ENCODE assay signal across 8 cellular contexts in genomic region chr2:221969087-221969829, GRCh38.
DNase-seq lines count a peak whose midpoint lies in the region; ATAC-seq and TF ChIP-seq lines count a peak whose summit lies in the region.

No MANE protein-coding gene starts in this region.

- no peaks in the 10 kb centered on the region for H3K27me3 ChIP-seq in breast epithelium
- no peaks in the 10 kb centered on the region for H3K27me3 ChIP-seq in right lobe of liver

- H3K4me1 ChIP-seq in breast epithelium (no peaks in the 10 kb centered on the region), right lobe of liver (no peaks in the 10 kb centered on the region)

- H3K4me3 ChIP-seq in breast epithelium (no peak overlapping the region), right lobe of liver (no peak overlapping the region)

- DNase-seq in SIG-M5 treated with dmso at 0.1 percent for 504 hours (lab: John Stamatoyannopoulos, UW; ENCODE audit: unreplicated experiment) (peak; percentile 36), SIG-M5 (lab: John Stamatoyannopoulos, UW) (no peak), NCI-H2227 treated with DMSO at 0.1 percent for 48 hours (lab: John Stamatoyannopoulos, UW) (peak; percentile 49), breast epithelium (ENCODE audit: low spot score in 2 of 2) (no peak), right lobe of liver (no peak), C1 segment of cervical spinal cord (lab: John Stamatoyannopoulos, UW) (no peak)

- 18% methylated on average over 6 of the region's 7 CpGs for WGBS in right lobe of liver (ENCODE audit: insufficient coverage, low coverage, low lambda C conversion rate, missing lambda C conversion rate)

- H3K9me3 ChIP-seq in breast epithelium, result no peaks in the 10 kb centered on the region
- no peaks in the 10 kb centered on the region for H3K9me3 ChIP-seq in right lobe of liver

- intact Hi-C loops in breast epithelium (cut with DNase I; ENCODE audit: low total_unique reads) (no loop called here), right lobe of liver (cut with DNase I) (no loop called here)

- H3K27ac ChIP-seq in breast epithelium (no peak overlapping the region), right lobe of liver (no peak overlapping the region)

- no peak for TF ChIP-seq POLR2A in breast epithelium (IDR thresholded peaks at IDR 0.05)
- TF ChIP-seq POLR2A in right lobe of liver (IDR thresholded peaks at IDR 0.05), result no peak

- H3K36me3 ChIP-seq in breast epithelium, result no peaks in the 10 kb centered on the region
- no peaks in the 10 kb centered on the region for H3K36me3 ChIP-seq in right lobe of liver

- ATAC-seq in HG02759 (IDR thresholded peaks at IDR 0.05; ENCODE audit: unreplicated experiment), result peak; percentile 61
- ATAC-seq in right lobe of liver, result peak in 3 of 4 donors; percentile 47 to 70 (median 58)
- no peak for ATAC-seq in HG02981 (IDR thresholded peaks at IDR 0.05; ENCODE audit: unreplicated experiment)

- TF ChIP-seq CTCF in breast epithelium (IDR thresholded peaks at IDR 0.05), result peak in 2 of 3 donors; percentile 29 to 62
- TF ChIP-seq CTCF in right lobe of liver (IDR thresholded peaks at IDR 0.05), result peak; percentile 39 to 62 (median 46)

Comparison
In these comparisons a context has a peak if more than half of its experiments do, and no peak if none do; other contexts are left out.
1. DNase-seq: peak in SIG-M5 treated with dmso at 0.1 percent for 504 hours (single experiment) and NCI-H2227 treated with DMSO at 0.1 percent for 48 hours (single experiment); none in SIG-M5 (single experiment), breast epithelium (0 of 2), right lobe of liver (0 of 3) and C1 segment of cervical spinal cord (0 of 14).